ENCODE assay signal across 1 cellular context in genomic region chr10:26430641-26431163, GRCh38.
TF ChIP-seq lines count a peak whose summit lies in the region.

No MANE protein-coding gene starts in this region.

TF ChIP-seq in HepG2, 621 proteins besides CTCF, POLR2A, EP300 and RAD21 (continued from another document):
- TF ChIP-seq HMGXB3 (CRISPR knock-in tag; IDR thresholded peaks at IDR 0.05; ENCODE audit: borderline replicate concordance): no peak
- TF ChIP-seq ZNF644 (CRISPR knock-in tag; IDR thresholded peaks at IDR 0.05; ENCODE audit: low read depth): no peak
- TF ChIP-seq ZNF547 (CRISPR knock-in tag; IDR thresholded peaks at IDR 0.05): no peak
- no peak for TF ChIP-seq GMEB1 (CRISPR knock-in tag; IDR thresholded peaks at IDR 0.05; ENCODE audit: borderline replicate concordance)
- no peak for TF ChIP-seq HES4 (CRISPR knock-in tag; IDR thresholded peaks at IDR 0.05; ENCODE audit: borderline replicate concordance)
- no peak for TF ChIP-seq ARHGAP35 (CRISPR knock-in tag; IDR thresholded peaks at IDR 0.05; ENCODE audit: borderline replicate concordance)
- TF ChIP-seq MED8 (CRISPR knock-in tag; IDR thresholded peaks at IDR 0.05; ENCODE audit: insufficient replicate concordance): no peak
- TF ChIP-seq HIVEP1 (CRISPR knock-in tag; IDR thresholded peaks at IDR 0.05): no peak
- no peak for TF ChIP-seq ZNF576 (CRISPR knock-in tag; IDR thresholded peaks at IDR 0.05)
- TF ChIP-seq GTF2F1 (IDR thresholded peaks at IDR 0.05; ENCODE audit: low read length): no peak
- no peak for TF ChIP-seq AKAP8 (CRISPR knock-in tag; IDR thresholded peaks at IDR 0.05)
- no peak for TF ChIP-seq ZNF773 (CRISPR knock-in tag; IDR thresholded peaks at IDR 0.05; ENCODE audit: borderline replicate concordance)
